Comparison of ENCODE assay signal across 23 cellular contexts in genomic region chr6:116136373-116136772, GRCh38. TPM values are rescaled to one million over a fixed set of nuclear protein-coding genes. Genes with fewer than 3 reads are reported as not detected.
"Had no signal": no experiment of that assay in that cellular context is flagged by ENCODE, and none has a peak within 500 bp of the region (broad histone marks: within the 10 kb centered on the region; RNA-seq: fewer than 3 reads in every experiment).

No MANE protein-coding gene starts in this region.

- DNase-seq: activated B cell treated with CpG ODN at 0.5 μM for 24 hours; activated naive CD4-positive, alpha-beta T cell treated with Interleukin-2 at 50 U/mL for 16 hours; anterior cingulate cortex; brain microvascular endothelial cell; cortex of kidney; effector CD4-positive, alpha-beta T cell; heart left ventricle; kidney glomerular epithelial cell; left ventricle myocardium superior; right cardiac atrium; SK-N-SH had no signal

- ATAC-seq: gastroesophageal sphincter, heart left ventricle, left ventricle myocardium superior, right cardiac atrium had no signal

- H3K4me3 Mint-ChIP-seq: activated B cell treated with CpG ODN at 0.5 μM for 24 hours; activated CD4-positive, alpha-beta T cell treated with anti-CD3 and anti-CD28 coated beads, Interleukin-2, amount 10 ng/mL, durations not matched to agents 24 days and 14 days; neural progenitor cell; T-helper 2 cell treated with Interferon-gamma antibody and Interleukin-4, amounts not matched to agents 5 μg/mL and 100 μg/mL, for 36 hours had no signal

- H3K27ac Mint-ChIP-seq: activated B cell treated with CpG ODN at 0.5 μM for 24 hours; activated CD4-positive, alpha-beta T cell treated with anti-CD3 and anti-CD28 coated beads, Interleukin-2, amount 10 ng/mL, durations not matched to agents 24 days and 14 days; neural progenitor cell; T-helper 2 cell treated with Interferon-gamma antibody and Interleukin-4, amounts not matched to agents 5 μg/mL and 100 μg/mL, for 36 hours had no signal

- H3K27me3 Mint-ChIP-seq: activated B cell treated with CpG ODN at 0.5 μM for 24 hours; activated CD4-positive, alpha-beta T cell treated with anti-CD3 and anti-CD28 coated beads, Interleukin-2, amount 10 ng/mL, durations not matched to agents 24 days and 14 days; activated naive CD8-positive, alpha-beta T cell treated with anti-CD3 and anti-CD28 coated beads, Interleukin-2, amount 10 ng/mL, durations not matched to agents 7 days and 5 days had no signal

- H3K36me3 Mint-ChIP-seq: neural progenitor cell had no signal

- H3K27ac ChIP-seq: brain microvascular endothelial cell, esophagus muscularis mucosa, gastroesophageal sphincter, heart left ventricle, neural progenitor cell, prostate gland, skin epidermis, thoracic aorta had no signal

- H3K9me3 Mint-ChIP-seq: activated B cell treated with CpG ODN at 0.5 μM for 24 hours; activated CD4-positive, alpha-beta T cell treated with anti-CD3 and anti-CD28 coated beads, Interleukin-2, amount 10 ng/mL, durations not matched to agents 24 days and 14 days; activated naive CD8-positive, alpha-beta T cell treated with anti-CD3 and anti-CD28 coated beads, Interleukin-2, amount 10 ng/mL, durations not matched to agents 7 days and 5 days; neural progenitor cell; T-helper 2 cell treated with Interferon-gamma antibody and Interleukin-4, amounts not matched to agents 5 μg/mL and 100 μg/mL, for 36 hours had no signal

RNA-seq across cellular contexts. Expression of gene COL10A1, which starts 10.4 kb away (rescaled TPM):
- total RNA-seq: activated B cell treated with CpG ODN at 0.5 μM for 24 hours; activated CD4-positive, alpha-beta T cell treated with anti-CD3 and anti-CD28 coated beads, Interleukin-2, amount 10 ng/mL, durations not matched to agents 24 days and 14 days; activated naive CD8-positive, alpha-beta T cell treated with anti-CD3 and anti-CD28 coated beads, Interleukin-2, amount 10 ng/mL, durations not matched to agents 7 days and 5 days; endothelial cell of umbilical vein; esophagus muscularis mucosa; gastroesophageal sphincter; left ventricle myocardium superior; osteocyte; prostate gland; right cardiac atrium; ureter had no signal
